ENCODE assay signal across 18 cellular contexts in genomic region chr21:37241426-37241825, GRCh38. TPM values are rescaled to one million over a fixed set of nuclear protein-coding genes. Genes with fewer than 3 reads are reported as not detected.
DNase-seq lines count a peak whose midpoint lies in the region; ATAC-seq and TF ChIP-seq lines count a peak whose summit lies in the region.
"Had no signal": no experiment of that assay in that cellular context is flagged by ENCODE, and none has a peak within 500 bp of the region (broad histone marks: within the 10 kb centered on the region; RNA-seq: fewer than 3 reads in every experiment).

No MANE protein-coding gene starts in this region.

- H3K27me3 ChIP-seq in CD4-positive, alpha-beta T cell (ENCODE audit: control insufficient read depth, insufficient read depth, low read length): no peaks in the 10 kb centered on the region
- H3K27me3 ChIP-seq in adrenal gland: no peaks in the 10 kb centered on the region

- H3K36me3 Mint-ChIP-seq in activated CD8-positive, alpha-beta memory T cell treated with anti-CD3 and anti-CD28 coated beads, Interleukin-2, amount 10 ng/mL, durations not matched to agents 7 days and 5 days: peaks cover 74% of the 10 kb centered on the region
- peaks cover 61% of the 10 kb centered on the region for H3K36me3 Mint-ChIP-seq in CD4-positive, alpha-beta T cell (ENCODE audit: low read depth)
- H3K36me3 Mint-ChIP-seq in activated CD8-positive, alpha-beta T cell treated with anti-CD3 and anti-CD28 coated beads, Interleukin-2, amount 10 ng/mL, durations not matched to agents 7 days and 5 days (ENCODE audit: low read depth): peaks cover 89% of the 10 kb centered on the region
- H3K36me3 Mint-ChIP-seq in immature natural killer cell: peaks cover 4 to 16% (median 8%) of the 10 kb centered on the region in 3 donors

- 78 to 89% (median 84%) methylated on average over 7 of the region's 7 CpGs for WGBS in adrenal gland, 4 donors

- TF ChIP-seq POLR2A in adrenal gland (IDR thresholded peaks at IDR 0.05): no peak

- H3K4me1 ChIP-seq in adrenal gland (replicated peaks in 1 of 2): no peaks in the 10 kb centered on the region

- no peak overlapping the region for H3K27ac ChIP-seq in CD4-positive, alpha-beta T cell (ENCODE audit: low read depth, low read length)
- no peak overlapping the region for H3K27ac ChIP-seq in adrenal gland

- H3K27me3 Mint-ChIP-seq in activated CD8-positive, alpha-beta memory T cell treated with anti-CD3 and anti-CD28 coated beads, Interleukin-2, amount 10 ng/mL, durations not matched to agents 7 days and 5 days: no peaks in the 10 kb centered on the region
- no peaks in the 10 kb centered on the region for H3K27me3 Mint-ChIP-seq in CD4-positive, alpha-beta T cell
- no peaks in the 10 kb centered on the region for H3K27me3 Mint-ChIP-seq in activated CD8-positive, alpha-beta T cell treated with anti-CD3 and anti-CD28 coated beads, Interleukin-2, amount 10 ng/mL, durations not matched to agents 7 days and 5 days (ENCODE audit: low read depth)
- H3K27me3 Mint-ChIP-seq in immature natural killer cell (ENCODE audit: low read depth in 3 of 3): no peaks in the 10 kb centered on the region
- H3K27me3 Mint-ChIP-seq: B cell had no signal

- POLR2A ChIA-PET in CD4-positive, alpha-beta T cell (lab: Charles Lee): no interaction called here
- POLR2A ChIA-PET in activated CD8-positive, alpha-beta T cell treated with anti-CD3 and anti-CD28 coated beads, Interleukin-2, amount 10 ng/mL, durations not matched to agents 7 days and 5 days (lab: Charles Lee): no interaction called here

- DNase-seq in activated CD8-positive, alpha-beta memory T cell treated with anti-CD3 and anti-CD28 coated beads, Interleukin-2, amount 10 ng/mL, durations not matched to agents 7 days and 5 days: no peak
- DNase-seq in activated CD8-positive, alpha-beta memory T cell treated with anti-CD3 and anti-CD28 coated beads for 24 hours: no peak
- no peak for DNase-seq in CD4-positive, alpha-beta T cell
- no peak for DNase-seq in activated CD8-positive, alpha-beta T cell treated with anti-CD3 and anti-CD28 coated beads, Interleukin-2, amount 10 ng/mL, durations not matched to agents 7 days and 5 days
- DNase-seq in immature natural killer cell (no peak), activated gamma-delta T cell treated with Interleukin-2 at 50 U/mL for 16 hours (no peak), adrenal gland (no peak), NCI-H2107 treated with DMSO at 0.1 percent for 48 hours (lab: John Stamatoyannopoulos, UW; ENCODE audit: unreplicated experiment) (no peak)
- DNase-seq: IMR-90, Karpas-422, NCI-H1048, NCI-H1436, NCI-H1930, NCI-H345, NCI-H526 had no signal

- peaks cover 0 to 14% of the 10 kb centered on the region in 2 donors for H3K36me3 ChIP-seq in adrenal gland (replicated peaks in 1 of 2)

- CTCF ChIA-PET in activated CD8-positive, alpha-beta memory T cell treated with anti-CD3 and anti-CD28 coated beads, Interleukin-2, amount 10 ng/mL, durations not matched to agents 7 days and 5 days (lab: Charles Lee): no interaction called here
- CTCF ChIA-PET in CD4-positive, alpha-beta T cell (lab: Charles Lee): no interaction called here
- CTCF ChIA-PET in activated CD8-positive, alpha-beta T cell treated with anti-CD3 and anti-CD28 coated beads, Interleukin-2, amount 10 ng/mL, durations not matched to agents 7 days and 5 days (lab: Charles Lee): no interaction called here

- intact Hi-C loops in CD4-positive, alpha-beta T cell (cut with DNase I, micrococcal nuclease): no loop called here
- intact Hi-C loops in adrenal gland (cut with DNase I): no loop called here

- no peaks in the 10 kb centered on the region for H3K9me3 ChIP-seq in CD4-positive, alpha-beta T cell (ENCODE audit: control insufficient read depth, low read length)
- H3K9me3 ChIP-seq in adrenal gland (replicated peaks in 1 of 3): no peaks in the 10 kb centered on the region

- no peak for TF ChIP-seq CTCF in CD4-positive, alpha-beta T cell (IDR thresholded peaks at IDR 0.05)
- no peak for TF ChIP-seq CTCF in adrenal gland (IDR thresholded peaks at IDR 0.05)

- H3K9me3 Mint-ChIP-seq in activated CD8-positive, alpha-beta memory T cell treated with anti-CD3 and anti-CD28 coated beads, Interleukin-2, amount 10 ng/mL, durations not matched to agents 7 days and 5 days (ENCODE audit: low read depth): no peaks in the 10 kb centered on the region
- no peaks in the 10 kb centered on the region for H3K9me3 Mint-ChIP-seq in CD4-positive, alpha-beta T cell
- H3K9me3 Mint-ChIP-seq in activated CD8-positive, alpha-beta T cell treated with anti-CD3 and anti-CD28 coated beads, Interleukin-2, amount 10 ng/mL, durations not matched to agents 7 days and 5 days (ENCODE audit: insufficient read depth): peaks cover 5% of the 10 kb centered on the region
- no peaks in the 10 kb centered on the region for H3K9me3 Mint-ChIP-seq in immature natural killer cell
- H3K9me3 Mint-ChIP-seq: GM23338 had no signal

- peak overlapping the region; percentile 58 for H3K27ac Mint-ChIP-seq in activated CD8-positive, alpha-beta memory T cell treated with anti-CD3 and anti-CD28 coated beads, Interleukin-2, amount 10 ng/mL, durations not matched to agents 7 days and 5 days
- peak overlapping the region; percentile 36 for H3K27ac Mint-ChIP-seq in CD4-positive, alpha-beta T cell
- H3K27ac Mint-ChIP-seq in activated CD8-positive, alpha-beta T cell treated with anti-CD3 and anti-CD28 coated beads, Interleukin-2, amount 10 ng/mL, durations not matched to agents 7 days and 5 days: peak overlapping the region; percentile 63
- H3K27ac Mint-ChIP-seq in immature natural killer cell: peak overlapping the region in 5 of 6 donors; percentile 31 to 76 (median 56)
- H3K27ac Mint-ChIP-seq: B cell, GM23338 had no signal

- peaks cover 94% of the 10 kb centered on the region for H3K4me1 Mint-ChIP-seq in activated CD8-positive, alpha-beta memory T cell treated with anti-CD3 and anti-CD28 coated beads, Interleukin-2, amount 10 ng/mL, durations not matched to agents 7 days and 5 days
- peaks cover 66% of the 10 kb centered on the region for H3K4me1 Mint-ChIP-seq in CD4-positive, alpha-beta T cell (ENCODE audit: low read depth)
- peaks cover 95% of the 10 kb centered on the region for H3K4me1 Mint-ChIP-seq in activated CD8-positive, alpha-beta T cell treated with anti-CD3 and anti-CD28 coated beads, Interleukin-2, amount 10 ng/mL, durations not matched to agents 7 days and 5 days (ENCODE audit: low read depth)
- peaks cover 80 to 92% of the 10 kb centered on the region in 2 donors for H3K4me1 Mint-ChIP-seq in immature natural killer cell

- no peak for ATAC-seq in activated CD8-positive, alpha-beta memory T cell treated with anti-CD3 and anti-CD28 coated beads, Interleukin-2, amount 10 ng/mL, durations not matched to agents 7 days and 5 days
- no peak for ATAC-seq in CD4-positive, alpha-beta T cell (ENCODE audit: poor library complexity)
- ATAC-seq in activated CD8-positive, alpha-beta T cell treated with anti-CD3 and anti-CD28 coated beads, Interleukin-2, amount 10 ng/mL, durations not matched to agents 7 days and 5 days: no peak
- ATAC-seq: GM23338, Panc1 had no signal

- no peak overlapping the region for H3K4me3 Mint-ChIP-seq in activated CD8-positive, alpha-beta memory T cell treated with anti-CD3 and anti-CD28 coated beads, Interleukin-2, amount 10 ng/mL, durations not matched to agents 7 days and 5 days
- H3K4me3 Mint-ChIP-seq in CD4-positive, alpha-beta T cell: no peak overlapping the region
- H3K4me3 Mint-ChIP-seq in activated CD8-positive, alpha-beta T cell treated with anti-CD3 and anti-CD28 coated beads, Interleukin-2, amount 10 ng/mL, durations not matched to agents 7 days and 5 days: no peak overlapping the region
- no peak overlapping the region for H3K4me3 Mint-ChIP-seq in immature natural killer cell
- H3K4me3 Mint-ChIP-seq: B cell, GM23338 had no signal

- no peak overlapping the region for H3K4me3 ChIP-seq in adrenal gland
- H3K4me3 ChIP-seq: GM23338 had no signal

RNA-seq across cellular contexts. Expression of gene VPS26C, which starts 25.7 kb away (rescaled TPM):
- total RNA-seq in activated CD8-positive, alpha-beta memory T cell treated with anti-CD3 and anti-CD28 coated beads, Interleukin-2, amount 10 ng/mL, durations not matched to agents 7 days and 5 days: 10 to 100 TPM; 83.1 to 94.3 TPM
- total RNA-seq in CD4-positive, alpha-beta T cell: 10 to 100 TPM; 31.8 to 36.0 TPM
- total RNA-seq in activated CD8-positive, alpha-beta T cell treated with anti-CD3 and anti-CD28 coated beads, Interleukin-2, amount 10 ng/mL, durations not matched to agents 7 days and 5 days: 10 to 100 TPM; 96.2 to 98.7 TPM
- 10 to 100 TPM; 67.7 to 95.1 (median 90.8) TPM for polyA plus RNA-seq in immature natural killer cell
- 10 to 100 TPM; 52.5 to 94.8 (median 66.3) TPM for total RNA-seq in adrenal gland
- polyA plus RNA-seq in adrenal gland: 10 to 100 TPM; 14.3 to 50.6 (median 22.6) TPM
